ENCODE assay signal across 8 cellular contexts in genomic region chr4:165207431-165208321, GRCh38. TPM values are rescaled to one million over a fixed set of nuclear protein-coding genes. Genes with fewer than 3 reads are reported as not detected.
A peak's percentile ranks its signal among the peaks of the same experiment; 100 is the strongest.
DNase-seq lines count a peak whose midpoint lies in the region; ATAC-seq and TF ChIP-seq lines count a peak whose summit lies in the region.

TSS of gene KLHL2 (plus strand) at chr4:165207561. CDS start at chr4:165207877, 316 bp downstream.

- H3K27ac ChIP-seq in stomach: peak within 1 kb of the TSS; percentile 78 to 98 (median 91)

- WGBS in stomach, 5 donors: 0 to 1% (median 0%) methylated on average over 8 to 116 of the region's 116 CpGs

- peaks cover 43% of the 10 kb centered on the region for H3K4me1 Mint-ChIP-seq in activated T-helper 17 cell treated with anti-CD3 and anti-CD28 coated beads, Interleukin-2, amount 50 U/mL, for 72 hours
- H3K4me1 Mint-ChIP-seq in nephron: peaks cover 9% of the 10 kb centered on the region

- no peak for TF ChIP-seq EP300 in stomach (IDR thresholded peaks at IDR 0.05)

- peak within 1 kb of the TSS; percentile 90 for H3K4me3 Mint-ChIP-seq in activated T-helper 17 cell treated with anti-CD3 and anti-CD28 coated beads, Interleukin-2, amount 50 U/mL, for 72 hours
- peak within 1 kb of the TSS; percentile 85 to 91 (median 91) for H3K4me3 Mint-ChIP-seq in nephron

- H3K9me3 Mint-ChIP-seq in activated T-helper 17 cell treated with anti-CD3 and anti-CD28 coated beads, Interleukin-2, amount 50 U/mL, for 72 hours: no peaks in the 10 kb centered on the region
- no peaks in the 10 kb centered on the region for H3K9me3 Mint-ChIP-seq in nephron

- peak; percentile 72 for DNase-seq in Caki2 (ENCODE audit: low read depth)
- DNase-seq in HK-2 (ENCODE audit: unreplicated experiment): peak; percentile 68
- peak; percentile 81 for DNase-seq in RKO (ENCODE audit: low spot score)
- peak; percentile 57 for DNase-seq in fibroblast of peridontal ligament (ENCODE audit: extremely low read depth)
- peak; percentile 86 for DNase-seq in stomach

- no peaks in the 10 kb centered on the region for H3K36me3 ChIP-seq in stomach

- H3K27me3 ChIP-seq in stomach: no peaks in the 10 kb centered on the region

- peak within 1 kb of the TSS; percentile 79 to 92 (median 86) for H3K4me3 ChIP-seq in stomach

- peak within 1 kb of the TSS; percentile 91 for H3K27ac Mint-ChIP-seq in activated T-helper 17 cell treated with anti-CD3 and anti-CD28 coated beads, Interleukin-2, amount 50 U/mL, for 72 hours
- H3K27ac Mint-ChIP-seq in nephron: peak within 1 kb of the TSS; percentile 20 to 57 (median 26)

- peaks cover 12 to 65% (median 27%) of the 10 kb centered on the region in 4 donors for H3K4me1 ChIP-seq in stomach

- TF ChIP-seq CTCF in nephron (IDR thresholded peaks at IDR 0.05; ENCODE audit: unreplicated experiment in 3 of 3): no peak
- no peak for TF ChIP-seq CTCF in stomach (IDR thresholded peaks at IDR 0.05)

- H3K36me3 Mint-ChIP-seq in activated T-helper 17 cell treated with anti-CD3 and anti-CD28 coated beads, Interleukin-2, amount 50 U/mL, for 72 hours (ENCODE audit: low read depth): no peaks in the 10 kb centered on the region
- no peaks in the 10 kb centered on the region for H3K36me3 Mint-ChIP-seq in nephron (ENCODE audit: low read depth)

- intact Hi-C loops in stomach (cut with DNase I; ENCODE audit: low total_unique reads): no loop called here

- H3K27me3 Mint-ChIP-seq in activated T-helper 17 cell treated with anti-CD3 and anti-CD28 coated beads, Interleukin-2, amount 50 U/mL, for 72 hours: no peaks in the 10 kb centered on the region
- H3K27me3 Mint-ChIP-seq in nephron (ENCODE audit: low read depth): peaks cover 32% of the 10 kb centered on the region

- ATAC-seq in GM19455 (IDR thresholded peaks at IDR 0.05; ENCODE audit: unreplicated experiment): peak; percentile 91
- ATAC-seq in activated T-helper 17 cell treated with anti-CD3 and anti-CD28 coated beads, Interleukin-2, amount 50 U/mL, for 72 hours (replicated peaks): peak; percentile 70

- in situ Hi-C loops in Caki2 (cut with HindIII; ENCODE audit: low pct_unique_long_range_greater_than_20kb, low sequenced_read_pairs): no loop called here

- H3K9me3 ChIP-seq in stomach: no peaks in the 10 kb centered on the region

- TF ChIP-seq POLR2A in stomach (IDR thresholded peaks at IDR 0.05): no peak

RNA-seq across cellular contexts. Expression of gene KLHL2, which starts in this region (rescaled TPM):
- total RNA-seq in Caki2 (2014; rRNA removed; shearing (Covaris generic); ENCODE audit: low replicate concordance): 3.5 and 10.1 TPM in 2 replicates
- total RNA-seq in activated T-helper 17 cell treated with anti-CD3 and anti-CD28 coated beads, Interleukin-2, amount 50 U/mL, for 72 hours: 10 to 100 TPM; 25.4 to 27.3 TPM
- 10 to 100 TPM; 11.1 to 34.3 (median 16.7) TPM for total RNA-seq in stomach
- 10 to 100 TPM; 12.2 to 17.7 (median 12.7) TPM for polyA plus RNA-seq in stomach

Comparison
In these comparisons a context has a peak if more than half of its experiments do, and no peak if none do; other contexts are left out.
1. Peak in every context shown above with its lines: DNase-seq, ATAC-seq, H3K4me3 ChIP-seq and H3K27ac ChIP-seq.